ENCODE assay signal across 16 cellular contexts in genomic region chr14:98177551-98177950, GRCh38.
DNase-seq lines count a peak whose midpoint lies in the region; TF ChIP-seq lines count a peak whose summit lies in the region.
"Had no signal": no experiment of that assay in that cellular context is flagged by ENCODE, and none has a peak within 500 bp of the region (broad histone marks: within the 10 kb centered on the region; RNA-seq: fewer than 3 reads in every experiment).

No MANE protein-coding gene starts in this region.

- CTCF ChIA-PET in activated CD4-positive, alpha-beta memory T cell treated with anti-CD3 and anti-CD28 coated beads for 36 hours (lab: Charles Lee) = no interaction called here
- CTCF ChIA-PET in PC-9 (lab: Charles Lee) = no interaction called here

- H3K27ac ChIP-seq in KMS-11 = peak overlapping the region; percentile 90
- H3K27ac ChIP-seq in PC-9 = no peak overlapping the region
- H3K27ac ChIP-seq: cardiac muscle cell, neutrophil, Peyer's patch had no signal

- H3F3A ChIP-seq in PC-9 (ENCODE audit: insufficient read depth, low read depth) = no peaks in the 10 kb centered on the region

- H3K4me3 ChIP-seq in KMS-11 (IDR thresholded peaks at IDR 0.05; ENCODE audit: insufficient read depth, low read depth, low read length) (no peak overlapping the region), PC-9 (no peak overlapping the region)
- H3K4me3 ChIP-seq: cardiac muscle cell, Peyer's patch had no signal

- peak overlapping the region; percentile 43 for H3K4me3 Mint-ChIP-seq in activated CD4-positive, alpha-beta memory T cell treated with anti-CD3 and anti-CD28 coated beads for 36 hours
- peak overlapping the region; percentile 81 for H3K4me3 Mint-ChIP-seq in activated naive CD8-positive, alpha-beta T cell

- intact Hi-C loops in activated CD4-positive, alpha-beta memory T cell treated with anti-CD3 and anti-CD28 coated beads for 36 hours (cut with micrococcal nuclease) = loop anchor here (1.0 to 10.0 kb wide), 11 partner anchors 8 to 1089 kb away; no protein-coding TSS in a partner anchor
- intact Hi-C loops in PC-9 (cut with micrococcal nuclease; ENCODE audit: unreplicated experiment) = no loop called here

- no peaks in the 10 kb centered on the region for H3K9me3 ChIP-seq in PC-9 (ENCODE audit: insufficient read depth, low read depth)
- H3K9me3 ChIP-seq: neutrophil, Peyer's patch had no signal

- H2AFZ ChIP-seq in KMS-11 (ENCODE audit: low read depth) (no peak overlapping the region), PC-9 (no peak overlapping the region)

- H3K9me3 Mint-ChIP-seq in activated CD4-positive, alpha-beta memory T cell treated with anti-CD3 and anti-CD28 coated beads for 36 hours = no peaks in the 10 kb centered on the region
- no peaks in the 10 kb centered on the region for H3K9me3 Mint-ChIP-seq in activated naive CD8-positive, alpha-beta T cell (ENCODE audit: low read depth)

- H4K20me1 ChIP-seq in KMS-11 (ENCODE audit: insufficient read depth) (no peaks in the 10 kb centered on the region), PC-9 (ENCODE audit: insufficient read depth) (no peaks in the 10 kb centered on the region)

- peak; percentile 91 for DNase-seq in activated CD4-positive, alpha-beta memory T cell treated with anti-CD3 and anti-CD28 coated beads for 36 hours
- DNase-seq in stimulated activated CD4-positive, alpha-beta T cell treated with anti-CD3 and anti-CD28 coated beads, TNF-alpha, amount 100 ng/mL, for 4 hours (ENCODE audit: low read depth in 3 of 3) = peak in 2 of 3 experiments; percentile 59 to 62
- DNase-seq in PC-9 (no peak), hepatic stellate cell (ENCODE audit: low spot score) (no peak), iPS-NIHi7 (ENCODE audit: extremely low spot score) (no peak), AG20443 (ENCODE audit: low spot score) (no peak)
- DNase-seq: EL, hypothalamus, left ventricle myocardium superior, NCI-H446 treated with DMSO at 0.1 percent for 48 hours, Peyer's patch, substantia nigra had no signal

- H3K79me2 ChIP-seq in KMS-11 (ENCODE audit: insufficient read depth, low read depth) (no peaks in the 10 kb centered on the region), PC-9 (ENCODE audit: low read depth) (no peaks in the 10 kb centered on the region)

- H3K9ac ChIP-seq in KMS-11 = peak overlapping the region; percentile 13; the same call in 1 of the 2 replicates

- peaks cover 97% of the 10 kb centered on the region for H3K4me1 ChIP-seq in KMS-11 (ENCODE audit: low read depth, poor library complexity, severe bottlenecking)
- H3K4me1 ChIP-seq in PC-9 (replicated peaks; ENCODE audit: insufficient read depth) = no peaks in the 10 kb centered on the region
- H3K4me1 ChIP-seq: Peyer's patch had no signal

- POLR2A ChIA-PET in activated CD4-positive, alpha-beta memory T cell treated with anti-CD3 and anti-CD28 coated beads for 36 hours (lab: Charles Lee) = no interaction called here
- POLR2A ChIA-PET in PC-9 (lab: Charles Lee; ENCODE audit: unreplicated experiment) = no interaction called here

- no peaks in the 10 kb centered on the region for H3K36me3 ChIP-seq in KMS-11 (ENCODE audit: insufficient read depth)
- no peaks in the 10 kb centered on the region for H3K36me3 ChIP-seq in PC-9 (ENCODE audit: low read depth)
- H3K36me3 ChIP-seq: cardiac muscle cell, neutrophil, Peyer's patch had no signal

- H3K36me3 Mint-ChIP-seq in activated CD4-positive, alpha-beta memory T cell treated with anti-CD3 and anti-CD28 coated beads for 36 hours = peaks cover 6% of the 10 kb centered on the region
- H3K36me3 Mint-ChIP-seq in activated naive CD8-positive, alpha-beta T cell = peaks cover 4% of the 10 kb centered on the region

- no peaks in the 10 kb centered on the region for H3K27me3 Mint-ChIP-seq in activated CD4-positive, alpha-beta memory T cell treated with anti-CD3 and anti-CD28 coated beads for 36 hours
- no peaks in the 10 kb centered on the region for H3K27me3 Mint-ChIP-seq in activated naive CD8-positive, alpha-beta T cell

- peaks cover 95% of the 10 kb centered on the region for H3K4me1 Mint-ChIP-seq in activated CD4-positive, alpha-beta memory T cell treated with anti-CD3 and anti-CD28 coated beads for 36 hours (ENCODE audit: low read depth)
- peaks cover 97% of the 10 kb centered on the region for H3K4me1 Mint-ChIP-seq in activated naive CD8-positive, alpha-beta T cell (ENCODE audit: low read depth)

- H3K27ac Mint-ChIP-seq in activated CD4-positive, alpha-beta memory T cell treated with anti-CD3 and anti-CD28 coated beads for 36 hours = peak overlapping the region; percentile 98
- peak overlapping the region; percentile 100 for H3K27ac Mint-ChIP-seq in activated naive CD8-positive, alpha-beta T cell

- BruUV-seq in PC-9 (replicated peaks; lab: Mats Ljungman, UMichigan) = no TSS peak

- H3K4me2 ChIP-seq in KMS-11 = peak overlapping the region; percentile 72
- no peak overlapping the region for H3K4me2 ChIP-seq in PC-9

- TF ChIP-seq CTCF in KMS-11 (conservative IDR thresholded peaks at IDR 0.05; ENCODE audit: low read depth, low read length) (no peak), PC-9 (conservative IDR thresholded peaks at IDR 0.05) (no peak)

- H3K27me3 ChIP-seq in KMS-11 (ENCODE audit: insufficient read depth, low read depth) (no peaks in the 10 kb centered on the region), PC-9 (ENCODE audit: insufficient read depth, low read depth) (peaks cover 6% of the 10 kb centered on the region; the same call in 1 of the 2 replicates)
- H3K27me3 ChIP-seq: cardiac muscle cell, neutrophil, Peyer's patch had no signal

- H3K9me2 ChIP-seq in PC-9 (ENCODE audit: insufficient read depth) = no peaks in the 10 kb centered on the region

Comparison
In these comparisons a context has a peak if more than half of its experiments do, and no peak if none do; other contexts are left out.
1. DNase-seq: peak in activated CD4-positive, alpha-beta memory T cell treated with anti-CD3 and anti-CD28 coated beads for 36 hours (single experiment) and stimulated activated CD4-positive, alpha-beta T cell treated with anti-CD3 and anti-CD28 coated beads, TNF-alpha, amount 100 ng/mL, for 4 hours (2 of 3); none in PC-9 (0 of 2), hepatic stellate cell (single experiment), iPS-NIHi7 (single experiment) and AG20443 (single experiment).